13 cellular contexts compared by ENCODE assay signal in the genomic region with DNA sequence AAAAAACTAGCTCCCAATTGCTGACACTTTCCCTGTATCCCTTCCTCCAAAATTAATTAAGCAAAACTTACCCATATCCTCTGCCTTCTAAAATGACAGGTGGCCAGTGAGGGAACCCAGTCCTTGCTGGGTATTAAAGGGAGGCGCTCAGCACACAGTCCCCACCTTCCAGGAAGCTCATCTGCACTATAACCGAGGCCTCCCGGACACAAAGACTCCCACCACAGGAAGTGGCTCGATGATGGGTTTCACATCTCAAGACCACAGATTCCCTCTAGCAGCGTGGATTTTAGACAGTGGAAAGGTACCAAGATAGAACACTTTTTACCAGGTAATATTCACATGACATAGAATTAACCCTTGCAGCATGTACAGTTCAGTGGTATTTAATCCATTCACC.
DNase-seq lines count a peak whose midpoint lies in the region; ATAC-seq and TF ChIP-seq lines count a peak whose summit lies in the region.
"Had no signal": no experiment of that assay in that cellular context is flagged by ENCODE, and none has a peak within 500 bp of the region (broad histone marks: within the 10 kb centered on the region; RNA-seq: fewer than 3 reads in every experiment).

No MANE protein-coding gene starts in this region.

- H3K36me3 ChIP-seq in KOPT-K1 (ENCODE audit: insufficient read depth, low read length) (no peaks in the 10 kb centered on the region), left lung (no peaks in the 10 kb centered on the region)
- H3K36me3 ChIP-seq: Peyer's patch had no signal

- peaks cover 2% of the 10 kb centered on the region for H3K36me3 Mint-ChIP-seq in activated naive CD4-positive, alpha-beta T cell treated with anti-CD3 and anti-CD28 coated beads, Interleukin-2, amount 10 ng/mL, durations not matched to agents 7 days and 5 days
- peaks cover 5% of the 10 kb centered on the region for H3K36me3 Mint-ChIP-seq in activated CD4-positive, alpha-beta memory T cell treated with anti-CD3 and anti-CD28 coated beads for 36 hours

- CTCF ChIA-PET in activated naive CD4-positive, alpha-beta T cell treated with anti-CD3 and anti-CD28 coated beads, Interleukin-2, amount 10 ng/mL, durations not matched to agents 7 days and 5 days (lab: Charles Lee), result interaction anchor here (0.9 to 1.5 kb wide), 3 partner anchors 10 to 15 kb away, joined by 3 read pairs; no protein-coding TSS in a partner anchor
- CTCF ChIA-PET in activated CD4-positive, alpha-beta memory T cell treated with anti-CD3 and anti-CD28 coated beads for 36 hours (lab: Charles Lee), result interaction anchor here (0.9 kb wide), 1 partner anchor 78 kb away, joined by 3 read pairs; no protein-coding TSS in a partner anchor

- H3K4me3 ChIP-seq in left lung, result no peak overlapping the region
- H3K4me3 ChIP-seq in foreskin fibroblast (ENCODE audit: low read depth in 1 of 2, low read length in 2 of 2), result no peak overlapping the region
- H3K4me3 ChIP-seq: coronary artery, Peyer's patch had no signal

- peak overlapping the region; percentile 4 for H3K27ac ChIP-seq in KOPT-K1 (ENCODE audit: low read depth, low read length, poor library complexity, severe bottlenecking)
- no peak overlapping the region for H3K27ac ChIP-seq in left lung
- H3K27ac ChIP-seq: Peyer's patch had no signal

- H3K4me1 ChIP-seq in left lung, result peaks cover 7 to 42% of the 10 kb centered on the region in 2 donors

- peak; percentile 62 for DNase-seq in activated naive CD4-positive, alpha-beta T cell treated with anti-CD3 and anti-CD28 coated beads, Interleukin-2, amount 10 ng/mL, durations not matched to agents 7 days and 5 days
- DNase-seq in activated naive CD4-positive, alpha-beta T cell (lab: John Stamatoyannopoulos, UW), result no peak
- peak; percentile 55 for DNase-seq in activated CD4-positive, alpha-beta memory T cell treated with anti-CD3 and anti-CD28 coated beads for 36 hours
- DNase-seq in stimulated activated naive CD8-positive, alpha-beta T cell treated with anti-CD3 and anti-CD28 coated beads, Interleukin-15, Interleukin-2, amounts not matched to agents 100 U/mL and 50 U/mL, for 24 hours, result peak; percentile 39
- no peak for DNase-seq in NCI-H187 treated with DMSO at 0.1 percent for 48 hours (lab: John Stamatoyannopoulos, UW)
- no peak for DNase-seq in left lung
- DNase-seq in foreskin fibroblast, result no peak
- DNase-seq: Peyer's patch; stimulated activated CD4-positive, alpha-beta T cell treated with anti-CD3 and anti-CD28 coated beads, Interleukin-4, amount 100 ng/mL, for 1 hour had no signal

- peaks cover 56% of the 10 kb centered on the region for H3K27me3 Mint-ChIP-seq in activated naive CD4-positive, alpha-beta T cell treated with anti-CD3 and anti-CD28 coated beads, Interleukin-2, amount 10 ng/mL, durations not matched to agents 7 days and 5 days
- H3K27me3 Mint-ChIP-seq in activated CD4-positive, alpha-beta memory T cell treated with anti-CD3 and anti-CD28 coated beads for 36 hours, result no peaks in the 10 kb centered on the region

- no peaks in the 10 kb centered on the region for H3K27me3 ChIP-seq in left lung
- H3K27me3 ChIP-seq: Peyer's patch had no signal

- no peak overlapping the region for H3K27ac Mint-ChIP-seq in activated naive CD4-positive, alpha-beta T cell treated with anti-CD3 and anti-CD28 coated beads, Interleukin-2, amount 10 ng/mL, durations not matched to agents 7 days and 5 days
- H3K27ac Mint-ChIP-seq in activated CD4-positive, alpha-beta memory T cell treated with anti-CD3 and anti-CD28 coated beads for 36 hours, result no peak overlapping the region
- H3K27ac Mint-ChIP-seq: IgD-negative memory B cell had no signal

- H3K9me3 ChIP-seq in KOPT-K1 (ENCODE audit: insufficient read depth, low read length, poor library complexity, severe bottlenecking) (peaks cover 23% of the 10 kb centered on the region), left lung (peaks cover 0 to 10% of the 10 kb centered on the region in 2 donors)

- peaks cover 29% of the 10 kb centered on the region for H3K4me1 Mint-ChIP-seq in activated naive CD4-positive, alpha-beta T cell treated with anti-CD3 and anti-CD28 coated beads, Interleukin-2, amount 10 ng/mL, durations not matched to agents 7 days and 5 days
- H3K4me1 Mint-ChIP-seq in activated CD4-positive, alpha-beta memory T cell treated with anti-CD3 and anti-CD28 coated beads for 36 hours (ENCODE audit: low read depth), result peaks cover 8% of the 10 kb centered on the region

- intact Hi-C loops in activated CD4-positive, alpha-beta memory T cell treated with anti-CD3 and anti-CD28 coated beads for 36 hours (cut with micrococcal nuclease), result no loop called here
- intact Hi-C loops in left lung (cut with DNase I), result no loop called here

- ATAC-seq in stimulated activated naive CD8-positive, alpha-beta T cell treated with anti-CD3 and anti-CD28 coated beads, Interleukin-15, Interleukin-2, amounts not matched to agents 100 U/mL and 50 U/mL, for 24 hours, result peak; percentile 83
- ATAC-seq in left lung, result no peak
- ATAC-seq: HCT116 had no signal

- POLR2A ChIA-PET in activated CD4-positive, alpha-beta memory T cell treated with anti-CD3 and anti-CD28 coated beads for 36 hours (lab: Charles Lee), result no interaction called here

- TF ChIP-seq CTCF in left lung (IDR thresholded peaks at IDR 0.05) (no peak), foreskin fibroblast (IDR thresholded peaks at IDR 0.05; ENCODE audit: low read depth, low read length) (no peak)

- no peak overlapping the region for H3K4me3 Mint-ChIP-seq in activated naive CD4-positive, alpha-beta T cell treated with anti-CD3 and anti-CD28 coated beads, Interleukin-2, amount 10 ng/mL, durations not matched to agents 7 days and 5 days
- no peak overlapping the region for H3K4me3 Mint-ChIP-seq in activated CD4-positive, alpha-beta memory T cell treated with anti-CD3 and anti-CD28 coated beads for 36 hours

- H3K9me3 Mint-ChIP-seq in activated naive CD4-positive, alpha-beta T cell treated with anti-CD3 and anti-CD28 coated beads, Interleukin-2, amount 10 ng/mL, durations not matched to agents 7 days and 5 days, result peaks cover 19% of the 10 kb centered on the region
- peaks cover 23% of the 10 kb centered on the region for H3K9me3 Mint-ChIP-seq in activated CD4-positive, alpha-beta memory T cell treated with anti-CD3 and anti-CD28 coated beads for 36 hours

Comparison
In these comparisons a context has a peak if more than half of its experiments do, and no peak if none do; other contexts are left out.
1. DNase-seq: peak in activated naive CD4-positive, alpha-beta T cell treated with anti-CD3 and anti-CD28 coated beads, Interleukin-2, amount 10 ng/mL, durations not matched to agents 7 days and 5 days (single experiment), activated CD4-positive, alpha-beta memory T cell treated with anti-CD3 and anti-CD28 coated beads for 36 hours (single experiment) and stimulated activated naive CD8-positive, alpha-beta T cell treated with anti-CD3 and anti-CD28 coated beads, Interleukin-15, Interleukin-2, amounts not matched to agents 100 U/mL and 50 U/mL, for 24 hours (single experiment); none in activated naive CD4-positive, alpha-beta T cell (0 of 4), NCI-H187 treated with DMSO at 0.1 percent for 48 hours (single experiment), left lung (0 of 2) and foreskin fibroblast (0 of 2).